In the genomic region with DNA sequence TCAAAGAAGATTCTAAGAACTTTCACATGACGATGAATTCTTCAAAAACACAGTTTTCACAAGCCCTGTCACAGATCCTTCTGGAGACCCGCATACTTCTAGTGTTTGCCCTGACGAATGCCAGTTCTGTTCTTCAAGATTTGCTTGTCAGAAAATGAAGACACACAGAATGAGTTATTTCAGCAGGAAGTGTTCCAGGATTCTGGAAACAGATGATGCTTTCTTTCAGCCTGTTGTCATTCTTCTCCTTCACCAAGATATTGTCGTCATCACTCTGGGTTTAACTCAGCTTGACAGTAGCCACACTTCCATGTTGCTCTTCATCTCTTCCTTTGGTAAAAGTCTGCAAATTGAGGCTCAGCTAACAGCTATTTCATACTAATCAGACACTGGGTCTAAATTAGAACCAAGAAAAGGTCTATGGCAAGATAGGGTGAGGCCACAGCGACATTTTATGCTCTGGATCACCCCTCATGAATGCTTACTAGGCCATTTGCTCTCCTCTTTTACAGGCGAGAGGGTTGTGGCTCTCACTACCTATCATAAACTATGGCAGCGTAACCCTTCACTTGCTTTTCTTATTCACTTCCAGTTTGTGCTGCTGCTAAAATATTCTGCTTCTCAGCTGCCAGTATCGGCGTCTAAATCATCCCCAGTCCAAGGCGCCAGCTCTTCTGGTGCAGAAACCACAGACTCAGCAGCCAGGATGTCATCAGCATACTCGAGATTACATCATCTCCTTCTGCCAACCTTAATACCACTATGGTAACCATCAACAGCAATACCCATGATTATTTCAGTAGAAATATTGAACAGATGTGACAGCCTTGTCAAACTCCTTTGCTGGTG, we compare ENCODE assay signal across 7 cellular contexts.
A peak's percentile ranks its signal among the peaks of the same experiment; 100 is the strongest.
DNase-seq lines count a peak whose midpoint lies in the region; ATAC-seq and TF ChIP-seq lines count a peak whose summit lies in the region.

No MANE protein-coding gene starts in this region.

- intact Hi-C loops in natural killer cell (cut with micrococcal nuclease): no loop called here

- H3K27me3 Mint-ChIP-seq in T-helper 2 cell treated with Interferon-gamma antibody and Interleukin-4, amounts not matched to agents 5 μg/mL and 100 μg/mL, for 36 hours (ENCODE audit: low read depth): peaks cover 6% of the 10 kb centered on the region
- peaks cover 13 to 31% of the 10 kb centered on the region in 2 donors for H3K27me3 Mint-ChIP-seq in natural killer cell (ENCODE audit: low read depth in 2 of 2)
- H3K27me3 Mint-ChIP-seq in immature natural killer cell (ENCODE audit: low read depth in 3 of 3): peaks cover 3 to 18% (median 5%) of the 10 kb centered on the region in 3 donors

- H3K4me1 Mint-ChIP-seq in T-helper 2 cell treated with Interferon-gamma antibody and Interleukin-4, amounts not matched to agents 5 μg/mL and 100 μg/mL, for 36 hours (ENCODE audit: low read depth): peaks cover 16% of the 10 kb centered on the region
- peaks cover 6 to 7% of the 10 kb centered on the region in 2 donors for H3K4me1 Mint-ChIP-seq in natural killer cell
- peaks cover 6 to 9% of the 10 kb centered on the region in 2 donors for H3K4me1 Mint-ChIP-seq in immature natural killer cell

- peak overlapping the region; percentile 49 for H3K4me3 Mint-ChIP-seq in T-helper 2 cell treated with Interferon-gamma antibody and Interleukin-4, amounts not matched to agents 5 μg/mL and 100 μg/mL, for 36 hours
- no peak overlapping the region for H3K4me3 Mint-ChIP-seq in natural killer cell
- peak overlapping the region in 1 of 5 donors; percentile 21 for H3K4me3 Mint-ChIP-seq in immature natural killer cell

- TF ChIP-seq CTCF in natural killer cell (IDR thresholded peaks at IDR 0.05) (no peak), GM13976 (IDR thresholded peaks at IDR 0.05; ENCODE audit: borderline replicate concordance, control extremely low read depth, extremely low read depth, insufficient read depth, missing control alignments) (no peak)

- no peaks in the 10 kb centered on the region for H3K36me3 Mint-ChIP-seq in T-helper 2 cell treated with Interferon-gamma antibody and Interleukin-4, amounts not matched to agents 5 μg/mL and 100 μg/mL, for 36 hours (ENCODE audit: low read depth)
- H3K36me3 Mint-ChIP-seq in natural killer cell: no peaks in the 10 kb centered on the region
- H3K36me3 Mint-ChIP-seq in immature natural killer cell: peaks cover 0 to 3% (median 0%) of the 10 kb centered on the region in 3 donors

- peaks cover 4% of the 10 kb centered on the region for H3K9me3 Mint-ChIP-seq in T-helper 2 cell treated with Interferon-gamma antibody and Interleukin-4, amounts not matched to agents 5 μg/mL and 100 μg/mL, for 36 hours
- H3K9me3 Mint-ChIP-seq in natural killer cell (no peaks in the 10 kb centered on the region), immature natural killer cell (peaks cover 0 to 2% (median 0%) of the 10 kb centered on the region in 6 donors)

- in situ Hi-C loops in GM13976 (cut with MboI; ENCODE audit: low sequenced_read_pairs, unreplicated experiment): no loop called here

- peak; percentile 13 for DNase-seq in T-helper 2 cell treated with Interferon-gamma antibody and Interleukin-4, amounts not matched to agents 5 μg/mL and 100 μg/mL, for 36 hours (ENCODE audit: low spot score)
- no peak for DNase-seq in natural killer cell
- no peak for DNase-seq in GM13976 (ENCODE audit: low spot score)
- DNase-seq in immature natural killer cell: no peak

- ATAC-seq in GM19025 (IDR thresholded peaks at IDR 0.05; ENCODE audit: low read depth, unreplicated experiment) (peak; percentile 55), HG03135 (IDR thresholded peaks at IDR 0.05; ENCODE audit: unreplicated experiment) (peak; percentile 60), natural killer cell (peak in 2 of 3 donors; percentile 48 to 81), GM21515 (IDR thresholded peaks at IDR 0.05; ENCODE audit: unreplicated experiment) (no peak)

- H3K27ac Mint-ChIP-seq in T-helper 2 cell treated with Interferon-gamma antibody and Interleukin-4, amounts not matched to agents 5 μg/mL and 100 μg/mL, for 36 hours: peak overlapping the region; percentile 73
- H3K27ac Mint-ChIP-seq in natural killer cell (no peak overlapping the region), immature natural killer cell (no peak overlapping the region)
